In the genomic region with DNA sequence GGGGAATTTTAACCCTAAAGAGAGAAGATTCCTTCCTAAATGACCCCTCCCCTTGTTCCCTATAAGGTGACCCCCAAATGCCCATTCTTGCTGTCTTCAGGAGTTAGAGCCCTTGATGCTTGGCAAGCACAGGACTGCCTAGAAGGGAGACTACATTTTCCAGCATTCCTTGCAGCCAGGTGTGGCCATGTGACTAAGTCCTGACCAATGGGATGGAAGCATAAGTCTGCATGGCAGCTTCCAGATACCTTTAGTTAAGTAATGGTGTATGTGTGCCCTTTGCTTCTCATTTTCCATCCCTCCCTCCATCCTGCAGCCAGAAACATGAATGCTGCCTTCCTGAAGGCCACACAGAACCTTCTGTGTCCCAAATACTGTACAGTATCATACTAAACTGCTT, we compare ENCODE assay signal across 9 cellular contexts. TPM values are rescaled to one million over a fixed set of nuclear protein-coding genes. Genes with fewer than 3 reads are reported as not detected.
DNase-seq lines count a peak whose midpoint lies in the region; ATAC-seq and TF ChIP-seq lines count a peak whose summit lies in the region.
"Had no signal": no experiment of that assay in that cellular context is flagged by ENCODE, and none has a peak within 500 bp of the region (broad histone marks: within the 10 kb centered on the region; RNA-seq: fewer than 3 reads in every experiment).

No MANE protein-coding gene starts in this region.

- no peak overlapping the region for H3K4me3 ChIP-seq in Panc1 (ENCODE audit: low read depth in 2 of 2, low read length in 2 of 2)
- H3K4me3 ChIP-seq: adrenal gland had no signal

- no peaks in the 10 kb centered on the region for H3K9me3 Mint-ChIP-seq in activated T-helper 1 cell treated with anti-CD3 and anti-CD28 coated beads, Interleukin-12 subunit alpha, Interleukin-12 subunit beta, Interleukin-2, Interleukin-4 antibody, amounts not matched to agents 30 ng/mL and 10 ng/mL and 1 ng/mL, durations not matched to agents 14 hours and 24 hours and 36 hours

- POLR2A ChIA-PET in Panc1 (lab: Charles Lee): no interaction called here

- BruUV-seq in Panc1 (replicated peaks; lab: Mats Ljungman, UMichigan): no TSS peak

- no peak for TF ChIP-seq CTCF in Panc1 (IDR thresholded peaks at IDR 0.05)

- in situ Hi-C loops in Panc1 (cut with HindIII; ENCODE audit: low pct_unique_long_range_greater_than_20kb, low sequenced_read_pairs): no loop called here

- H3K27ac Mint-ChIP-seq in activated T-helper 1 cell treated with anti-CD3 and anti-CD28 coated beads, Interleukin-12 subunit alpha, Interleukin-12 subunit beta, Interleukin-2, Interleukin-4 antibody, amounts not matched to agents 30 ng/mL and 10 ng/mL and 1 ng/mL, durations not matched to agents 14 hours and 24 hours and 36 hours: no peak overlapping the region

- H3K27me3 Mint-ChIP-seq in activated T-helper 1 cell treated with anti-CD3 and anti-CD28 coated beads, Interleukin-12 subunit alpha, Interleukin-12 subunit beta, Interleukin-2, Interleukin-4 antibody, amounts not matched to agents 30 ng/mL and 10 ng/mL and 1 ng/mL, durations not matched to agents 14 hours and 24 hours and 36 hours (ENCODE audit: insufficient read depth): peaks cover 17% of the 10 kb centered on the region

- peaks cover 3% of the 10 kb centered on the region for H3K36me3 Mint-ChIP-seq in activated T-helper 1 cell treated with anti-CD3 and anti-CD28 coated beads, Interleukin-12 subunit alpha, Interleukin-12 subunit beta, Interleukin-2, Interleukin-4 antibody, amounts not matched to agents 30 ng/mL and 10 ng/mL and 1 ng/mL, durations not matched to agents 14 hours and 24 hours and 36 hours (ENCODE audit: low read depth)

- H3K36me3 ChIP-seq in Panc1 (ENCODE audit: control insufficient read depth, insufficient read depth, low read length): no peaks in the 10 kb centered on the region
- H3K36me3 ChIP-seq: adrenal gland had no signal

- no peak overlapping the region for H3K4me3 Mint-ChIP-seq in activated T-helper 1 cell treated with anti-CD3 and anti-CD28 coated beads, Interleukin-12 subunit alpha, Interleukin-12 subunit beta, Interleukin-2, Interleukin-4 antibody, amounts not matched to agents 30 ng/mL and 10 ng/mL and 1 ng/mL, durations not matched to agents 14 hours and 24 hours and 36 hours

- peaks cover 6% of the 10 kb centered on the region for H3K4me1 ChIP-seq in Panc1 (ENCODE audit: control insufficient read depth, insufficient read depth, low read length)
- H3K4me1 ChIP-seq: adrenal gland had no signal

- intact Hi-C loops in Panc1 (cut with micrococcal nuclease; ENCODE audit: unreplicated experiment): no loop called here
- intact Hi-C loops in activated T-helper 1 cell treated with anti-CD3 and anti-CD28 coated beads, Interleukin-12 subunit alpha, Interleukin-12 subunit beta, Interleukin-2, Interleukin-4 antibody, amounts not matched to agents 30 ng/mL and 10 ng/mL and 1 ng/mL, durations not matched to agents 14 hours and 24 hours and 36 hours (cut with micrococcal nuclease): no loop called here

- H3K27me3 ChIP-seq in Panc1 (ENCODE audit: control insufficient read depth, insufficient read depth, low read length): no peaks in the 10 kb centered on the region
- H3K27me3 ChIP-seq: adrenal gland had no signal

- ATAC-seq in HG03060 (IDR thresholded peaks at IDR 0.05; ENCODE audit: low read depth, unreplicated experiment) (peak; percentile 52), Panc1 (peak; percentile 79), HG02759 (IDR thresholded peaks at IDR 0.05; ENCODE audit: unreplicated experiment) (no peak)

- peak; percentile 49 for DNase-seq in ELR (ENCODE audit: low read depth)
- no peak for DNase-seq in Panc1 (ENCODE audit: low read depth, low spot score)
- peak; percentile 76 for DNase-seq in iPS-NIHi11 (ENCODE audit: low spot score)
- no peak for DNase-seq in NCI-H446 treated with DMSO at 0.1 percent for 48 hours (lab: John Stamatoyannopoulos, UW)
- DNase-seq in activated T-helper 1 cell treated with anti-CD3 and anti-CD28 coated beads, Interleukin-12 subunit alpha, Interleukin-12 subunit beta, Interleukin-2, Interleukin-4 antibody, amounts not matched to agents 30 ng/mL and 10 ng/mL and 1 ng/mL, durations not matched to agents 14 hours and 24 hours and 36 hours (ENCODE audit: low spot score): no peak
- DNase-seq in activated gamma-delta T cell (lab: John Stamatoyannopoulos, UW): no peak

- peaks cover 10% of the 10 kb centered on the region for H3K4me1 Mint-ChIP-seq in activated T-helper 1 cell treated with anti-CD3 and anti-CD28 coated beads, Interleukin-12 subunit alpha, Interleukin-12 subunit beta, Interleukin-2, Interleukin-4 antibody, amounts not matched to agents 30 ng/mL and 10 ng/mL and 1 ng/mL, durations not matched to agents 14 hours and 24 hours and 36 hours (ENCODE audit: low read depth)

- no peaks in the 10 kb centered on the region for H3K9me3 ChIP-seq in Panc1 (ENCODE audit: control insufficient read depth, insufficient read depth, low read depth, low read length)
- H3K9me3 ChIP-seq: adrenal gland had no signal

- CTCF ChIA-PET in Panc1 (lab: Charles Lee): no interaction called here

- no peak overlapping the region for H3K27ac ChIP-seq in Panc1 (ENCODE audit: low read length)
- H3K27ac ChIP-seq: adrenal gland had no signal

RNA-seq across cellular contexts. Expression of a gene that starts 5.5 kb away (rescaled TPM):
- 6.9 TPM for total RNA-seq in Panc1 (2021; ENCODE audit: unreplicated experiment)
- 5.2 TPM for polyA plus RNA-seq in Panc1 (2012; ENCODE audit: insufficient read length)
- 0.76 and 0.80 TPM in 2 replicates for total RNA-seq in activated T-helper 1 cell treated with anti-CD3 and anti-CD28 coated beads, Interleukin-12 subunit alpha, Interleukin-12 subunit beta, Interleukin-2, Interleukin-4 antibody, amounts not matched to agents 30 ng/mL and 10 ng/mL and 1 ng/mL, durations not matched to agents 14 hours and 24 hours and 36 hours

RNA-seq across cellular contexts. Expression of a gene that starts 44.2 kb away (rescaled TPM):
- 412 TPM for total RNA-seq in Panc1 (2021; ENCODE audit: unreplicated experiment)
- polyA plus RNA-seq in Panc1 (2012; ENCODE audit: insufficient read length): 381 TPM
- total RNA-seq in activated T-helper 1 cell treated with anti-CD3 and anti-CD28 coated beads, Interleukin-12 subunit alpha, Interleukin-12 subunit beta, Interleukin-2, Interleukin-4 antibody, amounts not matched to agents 30 ng/mL and 10 ng/mL and 1 ng/mL, durations not matched to agents 14 hours and 24 hours and 36 hours: 58.2 and 58.8 TPM in 2 replicates

Comparison
In these comparisons a context has a peak if more than half of its experiments do, and no peak if none do; other contexts are left out.
1. DNase-seq: peak in ELR (single experiment) and iPS-NIHi11 (single experiment); none in Panc1 (single experiment), NCI-H446 treated with DMSO at 0.1 percent for 48 hours (single experiment), activated T-helper 1 cell treated with anti-CD3 and anti-CD28 coated beads, Interleukin-12 subunit alpha, Interleukin-12 subunit beta, Interleukin-2, Interleukin-4 antibody, amounts not matched to agents 30 ng/mL and 10 ng/mL and 1 ng/mL, durations not matched to agents 14 hours and 24 hours and 36 hours (single experiment) and activated gamma-delta T cell (single experiment).